In the genomic region with DNA sequence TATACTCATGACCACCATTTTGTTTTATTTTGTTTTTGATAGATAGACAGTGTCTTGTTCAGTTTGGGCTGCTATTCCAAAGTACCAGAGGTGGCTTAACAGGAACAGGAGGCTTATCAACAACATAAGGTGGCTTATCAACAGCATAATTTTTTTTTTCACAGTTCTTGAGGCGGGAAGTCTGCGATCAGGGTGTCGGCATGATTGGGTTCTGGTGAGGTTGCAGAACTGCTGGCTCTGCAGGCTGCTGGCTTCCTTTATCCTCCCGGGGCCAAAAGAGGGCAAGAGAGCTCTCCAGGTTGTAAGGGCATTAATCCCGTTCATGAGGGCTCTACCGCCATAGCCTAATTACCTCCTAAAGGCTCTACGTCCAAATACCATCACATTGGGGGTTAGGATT, we compare ENCODE assay signal across 26 cellular contexts. TPM values are rescaled to one million over a fixed set of nuclear protein-coding genes. Genes with fewer than 3 reads are reported as not detected.
DNase-seq lines count a peak whose midpoint lies in the region; FAIRE-seq and TF ChIP-seq lines count a peak whose summit lies in the region.
"Had no signal": no experiment of that assay in that cellular context is flagged by ENCODE, and none has a peak within 500 bp of the region (broad histone marks: within the 10 kb centered on the region; RNA-seq: fewer than 3 reads in every experiment).

No MANE protein-coding gene starts in this region.

- no peak overlapping the region for H2BK5ac ChIP-seq in mesenchymal stem cell (ENCODE audit: low read depth, low read length, poor library complexity, severe bottlenecking)

- WGBS in small intestine, 3 donors, result 15 to 69% (median 38%) methylated on average over 7 of the region's 7 CpGs
- WGBS in mesenchymal stem cell, result 85% methylated on average over 6 of the region's 7 CpGs

- H3K4me2 ChIP-seq in keratinocyte (ENCODE audit: control insufficient read depth, extremely low read depth, insufficient read depth, low read depth, low read length) (no peak overlapping the region), mesenchymal stem cell (ENCODE audit: low read length, poor library complexity, severe bottlenecking) (no peak overlapping the region)
- H3K4me2 ChIP-seq: BLaER1 had no signal

- no peak overlapping the region for H4K8ac ChIP-seq in mesenchymal stem cell (ENCODE audit: low read length)

- H3K36me3 ChIP-seq in keratinocyte (ENCODE audit: control insufficient read depth in 2 of 2, extremely low read depth in 1 of 2, insufficient read depth in 2 of 2, low read length in 2 of 2), result no peaks in the 10 kb centered on the region
- H3K36me3 ChIP-seq in small intestine (ENCODE audit: control insufficient read depth in 2 of 2, insufficient read depth in 2 of 2, low read length in 2 of 2), result no peaks in the 10 kb centered on the region
- no peaks in the 10 kb centered on the region for H3K36me3 ChIP-seq in mesenchymal stem cell (ENCODE audit: control insufficient read depth in 1 of 2, insufficient read depth in 2 of 2, low read depth in 1 of 2, low read length in 2 of 2)
- H3K36me3 ChIP-seq: BE2C, BLaER1 had no signal

- H3K4me3 ChIP-seq in keratinocyte (ENCODE audit: control insufficient read depth in 2 of 3, extremely low read depth in 1 of 3, insufficient read depth in 2 of 3, low read depth in 1 of 3, low read length in 3 of 3), result no peak overlapping the region
- no peak overlapping the region for H3K4me3 ChIP-seq in small intestine (ENCODE audit: low read depth in 1 of 2, low read length in 2 of 2)
- H3K4me3 ChIP-seq in mesenchymal stem cell (ENCODE audit: insufficient read depth in 1 of 2, low read depth in 1 of 2, low read length in 2 of 2), result no peak overlapping the region
- H3K4me3 ChIP-seq: BLaER1, GM12878 had no signal

- H2BK120ac ChIP-seq in mesenchymal stem cell (ENCODE audit: low read depth, low read length), result no peak overlapping the region

- no peak overlapping the region for H2AK5ac ChIP-seq in mesenchymal stem cell (ENCODE audit: low read length, severe bottlenecking)

- no peaks in the 10 kb centered on the region for H3K9me3 ChIP-seq in keratinocyte (ENCODE audit: control insufficient read depth, low read depth, low read length)
- H3K9me3 ChIP-seq in small intestine (ENCODE audit: control insufficient read depth, low read depth), result no peaks in the 10 kb centered on the region
- no peaks in the 10 kb centered on the region for H3K9me3 ChIP-seq in mesenchymal stem cell (ENCODE audit: control insufficient read depth, low read length)
- H3K9me3 ChIP-seq: BE2C had no signal

- H3K27ac ChIP-seq in keratinocyte (ENCODE audit: control insufficient read depth, insufficient read depth, low read length) (no peak overlapping the region), small intestine (ENCODE audit: low read depth in 1 of 2, low read length in 1 of 2) (no peak overlapping the region), mesenchymal stem cell (ENCODE audit: low read length, poor library complexity, severe bottlenecking) (no peak overlapping the region)
- H3K27ac ChIP-seq: BLaER1 had no signal

- H2AFZ ChIP-seq in keratinocyte (ENCODE audit: control insufficient read depth, low read length) (peak overlapping the region; percentile 6), mesenchymal stem cell (ENCODE audit: low read depth, low read length) (no peak overlapping the region)

- no peaks in the 10 kb centered on the region for H3K79me2 ChIP-seq in keratinocyte (ENCODE audit: control insufficient read depth, insufficient read depth, low read length)

- dilution Hi-C loops in keratinocyte (cut with MboI; ENCODE audit: extremely low pct_ligation_motif_present, low sequenced_read_pairs), result no loop called here

- no peak overlapping the region for H2BK12ac ChIP-seq in mesenchymal stem cell (ENCODE audit: low read length in 2 of 2)

- no peak overlapping the region for H3K4ac ChIP-seq in mesenchymal stem cell (ENCODE audit: low read depth in 1 of 2, low read length in 2 of 2)

- no peaks in the 10 kb centered on the region for H3K9me1 ChIP-seq in keratinocyte (ENCODE audit: control insufficient read depth, extremely low read depth, insufficient read depth, low read length)

- DNase-seq in HTR-8/SVneo (ENCODE audit: insufficient read length, low spot score) (no peak), keratinocyte (ENCODE audit: low read depth, low spot score) (no peak), small intestine (peak; percentile 85), mesenchymal stem cell (no peak), RKO (ENCODE audit: low spot score) (no peak)
- DNase-seq: 8988T; ACHN; BE2C; C1 segment of cervical spinal cord; CD4-positive, alpha-beta memory T cell; CD4-positive, CD25-positive, alpha-beta regulatory T cell; CD8-positive, alpha-beta memory T cell; COR-L47; DMS 273 treated with DMSO at 0.1 percent for 48 hours; DMS153; DMS53; DMS79; DND-41; EL; GDM1 had no signal

- H3K14ac ChIP-seq in mesenchymal stem cell (ENCODE audit: low read length in 2 of 2), result no peak overlapping the region

- no peak for TF ChIP-seq CTCF in keratinocyte (optimal IDR thresholded peaks at IDR 0.05 in 1 of 3, IDR thresholded peaks at IDR 0.05 in 1 of 3, conservative IDR thresholded peaks at IDR 0.05 in 1 of 3; ENCODE audit: extremely low read depth in 1 of 3, insufficient read depth in 2 of 3, low read length in 3 of 3)

- H3K9ac ChIP-seq in keratinocyte (ENCODE audit: control insufficient read depth, extremely low read depth, insufficient read depth, low read length) (no peak overlapping the region), mesenchymal stem cell (ENCODE audit: low read length) (no peak overlapping the region)
- H3K9ac ChIP-seq: BLaER1 had no signal

- peaks cover 15% of the 10 kb centered on the region for H3K4me1 ChIP-seq in keratinocyte (ENCODE audit: control insufficient read depth, extremely low read depth, insufficient read depth, low read length)
- peaks cover 0 to 14% of the 10 kb centered on the region in 2 donors for H3K4me1 ChIP-seq in small intestine (ENCODE audit: control insufficient read depth in 2 of 2, insufficient read depth in 1 of 2, low read depth in 1 of 2, low read length in 1 of 2)
- no peaks in the 10 kb centered on the region for H3K4me1 ChIP-seq in mesenchymal stem cell (ENCODE audit: control insufficient read depth, insufficient read depth, low read depth, low read length)
- H3K4me1 ChIP-seq: BE2C, BLaER1 had no signal

- no peaks in the 10 kb centered on the region for H4K20me1 ChIP-seq in keratinocyte (ENCODE audit: control insufficient read depth, extremely low read depth, insufficient read depth, low read length)
- H4K20me1 ChIP-seq: BLaER1 had no signal

- H3K23ac ChIP-seq in mesenchymal stem cell (ENCODE audit: low read length in 2 of 2), result no peak overlapping the region

- no peaks in the 10 kb centered on the region for H3K79me1 ChIP-seq in mesenchymal stem cell (replicated peaks; ENCODE audit: low read length, poor library complexity, severe bottlenecking)

- no peak overlapping the region for H3K18ac ChIP-seq in mesenchymal stem cell (ENCODE audit: low read depth in 1 of 2, low read length in 2 of 2)

- no peak overlapping the region for H4K91ac ChIP-seq in mesenchymal stem cell (ENCODE audit: low read length)

- H3K27me3 ChIP-seq in keratinocyte (ENCODE audit: control insufficient read depth, extremely low read depth, insufficient read depth, low read length) (no peaks in the 10 kb centered on the region), small intestine (ENCODE audit: control insufficient read depth in 2 of 2, insufficient read depth in 2 of 2, low read length in 2 of 2) (no peaks in the 10 kb centered on the region), mesenchymal stem cell (ENCODE audit: control insufficient read depth in 1 of 2, insufficient read depth in 1 of 2, low read length in 2 of 2) (peaks cover 17 to 35% of the 10 kb centered on the region in 2 experiments)
- H3K27me3 ChIP-seq: BE2C, BLaER1 had no signal

- FAIRE-seq in HTR-8/SVneo (lab: Jason Lieb, UNC) (peak; percentile 70), keratinocyte (lab: Jason Lieb, UNC) (no peak), small intestine (lab: Jason Lieb, UNC) (no peak)
- FAIRE-seq: A204.1, GM12878, GM12892, GM18507 had no signal

- no peak overlapping the region for H2BK15ac ChIP-seq in mesenchymal stem cell (ENCODE audit: low read depth, poor library complexity, severe bottlenecking)

RNA-seq across cellular contexts. Expression of gene HSD17B2, which starts 11.8 kb away (rescaled TPM):
- polyA plus RNA-seq in keratinocyte (2.9 to 6.9 TPM (median 3.1 TPM) in 3 replicates), small intestine (100 to 1,000 TPM; 119 to 250 (median 246) TPM)
- 6.3 TPM for polyA plus RNA-seq in keratinocyte (2011; ENCODE audit: low read depth)
- 3.0 and 3.6 TPM in 2 replicates for polyA plus RNA-seq in keratinocyte (2011; cell fraction: cytosol; rRNA removed)
- polyA plus RNA-seq in keratinocyte (2011; cell fraction: nucleus; rRNA removed), result 5.1 and 5.3 TPM in 2 replicates
- polyA plus RNA-seq in keratinocyte (2012; ENCODE audit: low replicate concordance), result 2.1 and 7.2 TPM in 2 replicates
- polyA minus RNA-seq in keratinocyte, result 3.5 to 6.3 TPM (median 4.9 TPM) in 3 replicates
- polyA minus RNA-seq in keratinocyte (2011; cell fraction: cytosol; rRNA and poly(A)+ RNA removed), result not detected
- 2.1 and 6.1 TPM in 2 replicates for polyA minus RNA-seq in keratinocyte (2011; cell fraction: nucleus; rRNA and poly(A)+ RNA removed)
- 20.7 TPM for polyA plus RNA-seq in mesenchymal stem cell (2013, experiment 1 of 2)
- polyA plus RNA-seq in mesenchymal stem cell (2013, experiment 2 of 2), result 21.8 TPM
- polyA plus RNA-seq: CD14-positive monocyte; CD4-positive, alpha-beta memory T cell; GM12878 had no signal

RNA-seq across cellular contexts. Expression of gene SDR42E1, which starts 11.9 kb away (rescaled TPM):
- 18.8 to 28.4 TPM (median 20.3 TPM) in 3 replicates for polyA plus RNA-seq in keratinocyte
- polyA plus RNA-seq in keratinocyte (2011; ENCODE audit: low read depth), result 5.8 TPM
- polyA plus RNA-seq in keratinocyte (2011; cell fraction: cytosol; rRNA removed), result 13.5 and 20.5 TPM in 2 replicates
- 18.1 and 18.6 TPM in 2 replicates for polyA plus RNA-seq in keratinocyte (2011; cell fraction: nucleus; rRNA removed)
- 12.6 and 14.6 TPM in 2 replicates for polyA plus RNA-seq in keratinocyte (2012; ENCODE audit: low replicate concordance)
- polyA minus RNA-seq in keratinocyte, result 21.1 to 38.5 TPM (median 32.0 TPM) in 3 replicates
- 14.8 TPM for polyA minus RNA-seq in keratinocyte (2011; cell fraction: cytosol; rRNA and poly(A)+ RNA removed)
- 15.3 and 30.1 TPM in 2 replicates for polyA minus RNA-seq in keratinocyte (2011; cell fraction: nucleus; rRNA and poly(A)+ RNA removed)
- polyA plus RNA-seq in small intestine, result 1 to 10 TPM; 1.6 to 6.0 (median 4.6) TPM
- not detected for polyA plus RNA-seq in mesenchymal stem cell (2013, experiment 1 of 2)
- polyA plus RNA-seq in mesenchymal stem cell (2013, experiment 2 of 2), result not detected
- polyA plus RNA-seq: CD14-positive monocyte had no signal

Comparison
In these comparisons a context has a peak if more than half of its experiments do, and no peak if none do; other contexts are left out.
1. RNA of gene HSD17B2, which starts 11.8 kb away (polyA plus RNA-seq): 119 to 250 TPM in small intestine; 2.1 to 7.2 TPM in keratinocyte; every median in the first group is over 10 times any median in the second.